Comparison of ENCODE assay signal across 8 cellular contexts in the genomic region with DNA sequence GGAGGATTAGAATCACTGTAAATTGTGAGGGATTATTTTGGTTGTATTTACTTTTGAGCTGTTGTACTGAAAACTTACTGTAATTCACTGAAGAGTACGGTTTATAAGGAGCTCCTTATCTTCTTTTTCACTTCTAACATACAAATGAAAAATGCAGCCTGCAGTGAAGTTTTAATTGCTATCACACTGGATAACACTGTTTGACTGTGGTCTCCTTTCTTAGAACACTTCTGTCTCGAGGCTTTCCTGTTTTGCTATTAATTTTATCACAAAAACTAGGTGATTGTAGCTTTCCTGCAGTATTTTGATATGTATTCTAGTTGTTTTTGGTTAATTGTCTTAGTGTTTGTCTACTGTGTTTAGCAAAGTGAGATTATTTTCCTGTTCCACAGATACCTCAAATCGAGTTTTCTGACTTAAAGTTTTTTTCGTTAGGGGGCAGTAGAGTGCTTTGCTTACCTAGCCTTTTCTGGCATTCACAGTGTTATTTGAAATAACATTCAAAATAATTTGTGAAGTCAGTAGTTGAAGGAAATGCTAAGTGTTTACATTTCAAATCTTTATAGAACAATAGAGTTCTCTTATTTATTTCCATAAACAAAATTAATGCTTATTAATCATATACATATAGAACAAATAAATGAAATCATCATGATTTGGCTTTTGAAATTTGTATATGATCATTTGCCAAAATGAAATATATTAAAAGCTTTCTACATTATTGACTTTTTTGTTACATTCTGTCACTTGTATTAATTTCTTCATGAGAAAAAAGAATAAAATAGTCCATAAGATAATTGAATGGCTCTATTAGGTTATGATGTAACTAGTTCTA. TPM values are rescaled to one million over a fixed set of nuclear protein-coding genes. Genes with fewer than 3 reads are reported as not detected.
DNase-seq lines count a peak whose midpoint lies in the region; ATAC-seq and TF ChIP-seq lines count a peak whose summit lies in the region.

No MANE protein-coding gene starts in this region.

- no peak for TF ChIP-seq POLR2A in ovary (IDR thresholded peaks at IDR 0.05)

- peaks cover 4% of the 10 kb centered on the region; the same call in 1 of the 2 replicates for H3K36me3 ChIP-seq in SK-N-MC (ENCODE audit: insufficient read depth, low read length)
- H3K36me3 ChIP-seq in ovary = no peaks in the 10 kb centered on the region

- no peak for ATAC-seq in HG03565 (IDR thresholded peaks at IDR 0.05; ENCODE audit: unreplicated experiment)

- H3K4me3 Mint-ChIP-seq in CD14-positive monocyte = no peak overlapping the region

- no peak overlapping the region for H3K27ac Mint-ChIP-seq in CD14-positive monocyte

- H3K27me3 Mint-ChIP-seq in CD14-positive monocyte (ENCODE audit: low read depth in 3 of 3) = no peaks in the 10 kb centered on the region

- no peak for TF ChIP-seq EP300 in ovary (IDR thresholded peaks at IDR 0.05)

- peak overlapping the region; percentile 48 for H3K9ac ChIP-seq in SK-N-MC (ENCODE audit: insufficient read length)

- H3K9me3 ChIP-seq in SK-N-MC (ENCODE audit: low read depth, low read length) = no peaks in the 10 kb centered on the region
- no peaks in the 10 kb centered on the region for H3K9me3 ChIP-seq in ovary

- TF ChIP-seq CTCF in CD14-positive monocyte (IDR thresholded peaks at IDR 0.05) (peak; percentile 83), ovary (IDR thresholded peaks at IDR 0.05) (peak; percentile 55 to 74 (median 62))

- no peaks in the 10 kb centered on the region for H3K27me3 ChIP-seq in ovary

- H3K9me3 Mint-ChIP-seq in CD14-positive monocyte = peaks cover 0 to 3% (median 0%) of the 10 kb centered on the region in 7 donors

- H3K27ac ChIP-seq in SK-N-MC (peak overlapping the region; percentile 48), ovary (no peak overlapping the region)

- H3K36me3 Mint-ChIP-seq in CD14-positive monocyte = peaks cover 25 to 35% of the 10 kb centered on the region in 2 donors

- H3K4me1 Mint-ChIP-seq in CD14-positive monocyte = peaks cover 7% of the 10 kb centered on the region

- DNase-seq in CD14-positive monocyte (ENCODE audit: low spot score) (no peak), GM19238 (ENCODE audit: insufficient read length, low spot score) (peak; percentile 6), MV-4-11 (lab: John Stamatoyannopoulos, UW) (peak; percentile 53), SK-N-MC (ENCODE audit: low read depth, low spot score) (peak; percentile 51), fibroblast of peridontal ligament (ENCODE audit: extremely low read depth) (peak; percentile 81), ovary (no peak), mesenteric fat pad (ENCODE audit: low spot score) (no peak)

- no peaks in the 10 kb centered on the region for H3K4me1 ChIP-seq in ovary (ENCODE audit: insufficient read depth)

- H3K4me3 ChIP-seq in SK-N-MC (peak overlapping the region; percentile 45), ovary (no peak overlapping the region)

- intact Hi-C loops in CD14-positive monocyte (cut with micrococcal nuclease) (no loop called here), ovary (cut with DNase I) (loop anchor here in 1 of 4 donors (10.0 kb wide), 1 partner anchor 1007 kb away; no protein-coding TSS in a partner anchor)

- WGBS in ovary, 3 donors = 1 to 8% (median 4%) methylated on average over 4 of the region's 4 CpGs

RNA-seq across cellular contexts. Expression of a gene that starts 52.9 kb away (rescaled TPM):
- polyA plus RNA-seq in CD14-positive monocyte = 10 to 100 TPM; 61.2 to 86.1 TPM
- 10 to 100 TPM; 24.1 to 45.9 (median 26.5) TPM for total RNA-seq in ovary
- polyA plus RNA-seq in ovary = 10 to 100 TPM; 19.6 to 24.5 TPM
- 33.2 TPM for total RNA-seq in mesenteric fat pad

Comparison
In these comparisons a context has a peak if more than half of its experiments do, and no peak if none do; other contexts are left out.
1. DNase-seq: peak in GM19238 (single experiment), MV-4-11 (single experiment), SK-N-MC (single experiment) and fibroblast of peridontal ligament (single experiment); none in CD14-positive monocyte (single experiment), ovary (0 of 5) and mesenteric fat pad (single experiment).